In the genomic region with DNA sequence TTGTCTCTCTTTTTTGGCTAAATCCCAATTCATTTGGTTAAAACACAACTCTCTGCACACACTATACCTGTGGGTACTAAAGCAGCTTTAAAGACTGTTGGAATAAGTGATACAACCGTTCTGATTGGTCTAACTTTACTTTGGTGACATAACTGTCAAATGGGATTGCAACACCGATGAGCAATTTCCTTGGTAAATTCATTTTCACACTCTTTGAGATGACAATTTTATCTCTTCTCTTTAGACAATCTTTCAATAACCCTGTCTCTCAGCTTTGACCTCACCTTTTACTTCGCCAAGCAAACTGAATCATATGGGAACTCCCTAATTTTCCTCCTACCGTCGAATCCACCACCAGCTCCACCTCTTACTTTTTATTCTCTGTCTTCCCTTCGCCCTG, we compare ENCODE assay signal across 18 cellular contexts.
DNase-seq lines count a peak whose midpoint lies in the region; ATAC-seq and TF ChIP-seq lines count a peak whose summit lies in the region.
"Had no signal": no experiment of that assay in that cellular context is flagged by ENCODE, and none has a peak within 500 bp of the region (broad histone marks: within the 10 kb centered on the region; RNA-seq: fewer than 3 reads in every experiment).

No MANE protein-coding gene starts in this region.

- CTCF ChIA-PET in activated CD4-positive, alpha-beta T cell treated with anti-CD3 and anti-CD28 coated beads for 36 hours (lab: Charles Lee) = interaction anchor here (0.6 kb wide), 1 partner anchor 1983 kb away, joined by 3 read pairs; no protein-coding TSS in a partner anchor

- no peaks in the 10 kb centered on the region for H3K9me3 Mint-ChIP-seq in activated CD4-positive, alpha-beta T cell treated with anti-CD3 and anti-CD28 coated beads for 36 hours (ENCODE audit: low read depth)
- no peaks in the 10 kb centered on the region for H3K9me3 Mint-ChIP-seq in natural killer cell treated with Interleukin-12 subunit alpha and Interleukin-12 subunit beta and Interleukin-15 and Interleukin-18, amount 100 ng/mL, for 72 hours
- H3K9me3 Mint-ChIP-seq in natural killer cell = no peaks in the 10 kb centered on the region
- no peaks in the 10 kb centered on the region for H3K9me3 Mint-ChIP-seq in activated T-helper 17 cell treated with anti-CD3 and anti-CD28 coated beads, Interleukin-2, amount 50 U/mL, for 72 hours
- H3K9me3 Mint-ChIP-seq in stimulated activated naive B cell treated with anti-CD40 and anti-IgM and Interleukin-4, amounts not matched to agents 10 μg/mL and 1 μg/mL and 100 μg/mL, for 72 hours = peaks cover 0 to 4% of the 10 kb centered on the region in 2 donors
- H3K9me3 Mint-ChIP-seq: CD4-positive, alpha-beta memory T cell; IgD-negative memory B cell had no signal

- intact Hi-C loops in activated CD4-positive, alpha-beta T cell treated with anti-CD3 and anti-CD28 coated beads for 36 hours (cut with DNase I, micrococcal nuclease) = no loop called here
- intact Hi-C loops in natural killer cell (cut with micrococcal nuclease) = no loop called here

- peaks cover 2% of the 10 kb centered on the region for H3K36me3 Mint-ChIP-seq in activated CD4-positive, alpha-beta T cell treated with anti-CD3 and anti-CD28 coated beads for 36 hours (ENCODE audit: low read depth)
- H3K36me3 Mint-ChIP-seq in natural killer cell treated with Interleukin-12 subunit alpha and Interleukin-12 subunit beta and Interleukin-15 and Interleukin-18, amount 100 ng/mL, for 72 hours = no peaks in the 10 kb centered on the region
- H3K36me3 Mint-ChIP-seq in natural killer cell = no peaks in the 10 kb centered on the region
- H3K36me3 Mint-ChIP-seq in activated T-helper 17 cell treated with anti-CD3 and anti-CD28 coated beads, Interleukin-2, amount 50 U/mL, for 72 hours (ENCODE audit: low read depth) = no peaks in the 10 kb centered on the region
- no peaks in the 10 kb centered on the region for H3K36me3 Mint-ChIP-seq in stimulated activated naive B cell treated with anti-CD40 and anti-IgM and Interleukin-4, amounts not matched to agents 10 μg/mL and 1 μg/mL and 100 μg/mL, for 72 hours
- H3K36me3 Mint-ChIP-seq: CD4-positive, alpha-beta memory T cell had no signal

- no peak for DNase-seq in activated CD4-positive, alpha-beta T cell treated with anti-CD3 and anti-CD28 coated beads for 36 hours
- DNase-seq in activated CD4-positive, alpha-beta T cell treated with anti-CD3 and anti-CD28 coated beads for 1 hour = no peak
- no peak for DNase-seq in natural killer cell treated with Interleukin-12 subunit alpha and Interleukin-12 subunit beta and Interleukin-15 and Interleukin-18, amount 100 ng/mL, for 72 hours (ENCODE audit: low spot score)
- DNase-seq in natural killer cell = no peak
- no peak for DNase-seq in stimulated activated naive B cell treated with anti-CD40 and anti-IgM and Interleukin-4, amounts not matched to agents 10 μg/mL and 1 μg/mL and 100 μg/mL, for 72 hours
- DNase-seq in AG08395 (ENCODE audit: low spot score) = no peak
- no peak for DNase-seq in NCI-H2171 (lab: John Stamatoyannopoulos, UW)
- DNase-seq: CD4-positive, alpha-beta memory T cell; DMS153; GF-D8; NCI-H1417 treated with DMSO at 0.1 percent for 48 hours; NCI-H187 treated with DMSO at 0.1 percent for 48 hours; NCI-H526; Peyer's patch; SK-N-SH had no signal

- H3K4me1 Mint-ChIP-seq in activated CD4-positive, alpha-beta T cell treated with anti-CD3 and anti-CD28 coated beads for 36 hours = peaks cover 7% of the 10 kb centered on the region
- peaks cover 8 to 9% of the 10 kb centered on the region in 2 donors for H3K4me1 Mint-ChIP-seq in natural killer cell treated with Interleukin-12 subunit alpha and Interleukin-12 subunit beta and Interleukin-15 and Interleukin-18, amount 100 ng/mL, for 72 hours (ENCODE audit: low read depth in 2 of 2)
- H3K4me1 Mint-ChIP-seq in natural killer cell = no peaks in the 10 kb centered on the region
- H3K4me1 Mint-ChIP-seq in activated T-helper 17 cell treated with anti-CD3 and anti-CD28 coated beads, Interleukin-2, amount 50 U/mL, for 72 hours = no peaks in the 10 kb centered on the region
- H3K4me1 Mint-ChIP-seq in stimulated activated naive B cell treated with anti-CD40 and anti-IgM and Interleukin-4, amounts not matched to agents 10 μg/mL and 1 μg/mL and 100 μg/mL, for 72 hours = peaks cover 5 to 7% of the 10 kb centered on the region in 2 donors
- H3K4me1 Mint-ChIP-seq: CD4-positive, alpha-beta memory T cell had no signal

- peak overlapping the region; percentile 64 for H3K27ac Mint-ChIP-seq in activated CD4-positive, alpha-beta T cell treated with anti-CD3 and anti-CD28 coated beads for 36 hours
- peak overlapping the region in 1 of 2 donors; percentile 2 for H3K27ac Mint-ChIP-seq in natural killer cell treated with Interleukin-12 subunit alpha and Interleukin-12 subunit beta and Interleukin-15 and Interleukin-18, amount 100 ng/mL, for 72 hours
- no peak overlapping the region for H3K27ac Mint-ChIP-seq in natural killer cell
- no peak overlapping the region for H3K27ac Mint-ChIP-seq in activated T-helper 17 cell treated with anti-CD3 and anti-CD28 coated beads, Interleukin-2, amount 50 U/mL, for 72 hours
- H3K27ac Mint-ChIP-seq in stimulated activated naive B cell treated with anti-CD40 and anti-IgM and Interleukin-4, amounts not matched to agents 10 μg/mL and 1 μg/mL and 100 μg/mL, for 72 hours = peak overlapping the region; percentile 3
- H3K27ac Mint-ChIP-seq: CD4-positive, alpha-beta memory T cell; IgD-negative memory B cell had no signal

- H3K4me3 Mint-ChIP-seq in activated CD4-positive, alpha-beta T cell treated with anti-CD3 and anti-CD28 coated beads for 36 hours = no peak overlapping the region
- H3K4me3 Mint-ChIP-seq in natural killer cell treated with Interleukin-12 subunit alpha and Interleukin-12 subunit beta and Interleukin-15 and Interleukin-18, amount 100 ng/mL, for 72 hours = no peak overlapping the region
- H3K4me3 Mint-ChIP-seq in natural killer cell = no peak overlapping the region
- no peak overlapping the region for H3K4me3 Mint-ChIP-seq in activated T-helper 17 cell treated with anti-CD3 and anti-CD28 coated beads, Interleukin-2, amount 50 U/mL, for 72 hours
- H3K4me3 Mint-ChIP-seq in stimulated activated naive B cell treated with anti-CD40 and anti-IgM and Interleukin-4, amounts not matched to agents 10 μg/mL and 1 μg/mL and 100 μg/mL, for 72 hours = no peak overlapping the region
- H3K4me3 Mint-ChIP-seq: CD4-positive, alpha-beta memory T cell; IgD-negative memory B cell had no signal

- POLR2A ChIA-PET in activated CD4-positive, alpha-beta T cell treated with anti-CD3 and anti-CD28 coated beads for 36 hours (lab: Charles Lee) = interaction anchor here (0.6 kb wide), 1 partner anchor 34 kb away, joined by 6 read pairs; no protein-coding TSS in a partner anchor

- TF ChIP-seq CTCF in natural killer cell (IDR thresholded peaks at IDR 0.05) = no peak

- ATAC-seq in activated CD4-positive, alpha-beta T cell treated with anti-CD3 and anti-CD28 coated beads for 36 hours = peak; percentile 51
- ATAC-seq in natural killer cell treated with Interleukin-12 subunit alpha and Interleukin-12 subunit beta and Interleukin-15 and Interleukin-18, amount 100 ng/mL, for 72 hours = peak; percentile 56 to 65
- no peak for ATAC-seq in natural killer cell
- peak; percentile 38 for ATAC-seq in activated T-helper 17 cell treated with anti-CD3 and anti-CD28 coated beads, Interleukin-2, amount 50 U/mL, for 72 hours (replicated peaks)
- ATAC-seq in stimulated activated naive B cell treated with anti-CD40 and anti-IgM and Interleukin-4, amounts not matched to agents 10 μg/mL and 1 μg/mL and 100 μg/mL, for 72 hours (replicated peaks) = no peak
- ATAC-seq: Right ventricle myocardium inferior had no signal

- peaks cover 8% of the 10 kb centered on the region for H3K27me3 Mint-ChIP-seq in activated CD4-positive, alpha-beta T cell treated with anti-CD3 and anti-CD28 coated beads for 36 hours
- peaks cover 14 to 34% of the 10 kb centered on the region in 2 donors for H3K27me3 Mint-ChIP-seq in natural killer cell treated with Interleukin-12 subunit alpha and Interleukin-12 subunit beta and Interleukin-15 and Interleukin-18, amount 100 ng/mL, for 72 hours
- H3K27me3 Mint-ChIP-seq in natural killer cell (ENCODE audit: low read depth in 2 of 2) = peaks cover 3 to 7% of the 10 kb centered on the region in 2 donors
- H3K27me3 Mint-ChIP-seq in activated T-helper 17 cell treated with anti-CD3 and anti-CD28 coated beads, Interleukin-2, amount 50 U/mL, for 72 hours = peaks cover 12% of the 10 kb centered on the region
- peaks cover 5 to 6% of the 10 kb centered on the region in 2 donors for H3K27me3 Mint-ChIP-seq in stimulated activated naive B cell treated with anti-CD40 and anti-IgM and Interleukin-4, amounts not matched to agents 10 μg/mL and 1 μg/mL and 100 μg/mL, for 72 hours

Comparison
In these comparisons a context has a peak if more than half of its experiments do, and no peak if none do; other contexts are left out.
1. ATAC-seq: peak in activated CD4-positive, alpha-beta T cell treated with anti-CD3 and anti-CD28 coated beads for 36 hours (single experiment), natural killer cell treated with Interleukin-12 subunit alpha and Interleukin-12 subunit beta and Interleukin-15 and Interleukin-18, amount 100 ng/mL, for 72 hours (2 of 2) and activated T-helper 17 cell treated with anti-CD3 and anti-CD28 coated beads, Interleukin-2, amount 50 U/mL, for 72 hours (single experiment); none in natural killer cell (0 of 3) and stimulated activated naive B cell treated with anti-CD40 and anti-IgM and Interleukin-4, amounts not matched to agents 10 μg/mL and 1 μg/mL and 100 μg/mL, for 72 hours (0 of 2).
2. H3K27ac Mint-ChIP-seq: peak in activated CD4-positive, alpha-beta T cell treated with anti-CD3 and anti-CD28 coated beads for 36 hours (single experiment) and stimulated activated naive B cell treated with anti-CD40 and anti-IgM and Interleukin-4, amounts not matched to agents 10 μg/mL and 1 μg/mL and 100 μg/mL, for 72 hours (single experiment); none in natural killer cell (0 of 2) and activated T-helper 17 cell treated with anti-CD3 and anti-CD28 coated beads, Interleukin-2, amount 50 U/mL, for 72 hours (single experiment).